ENCODE assay signal across 8 cellular contexts in genomic region chr4:143513314-143514211, GRCh38. TPM values are rescaled to one million over a fixed set of nuclear protein-coding genes. Genes with fewer than 3 reads are reported as not detected.
DNase-seq lines count a peak whose midpoint lies in the region; ATAC-seq, FAIRE-seq and TF ChIP-seq lines count a peak whose summit lies in the region.

SMARCA5 (plus strand) TSS chr4:143513702; CDS start chr4:143513925, 223 bp downstream.

- TF ChIP-seq CTCF in AG04449 (IDR thresholded peaks at IDR 0.05; ENCODE audit: insufficient read depth, low read length, missing control alignments) (no peak), WI38 (IDR thresholded peaks at IDR 0.05; ENCODE audit: low read depth, low read length) (no peak), bronchial epithelial cell (IDR thresholded peaks at IDR 0.05; ENCODE audit: insufficient read depth, low read length, severe bottlenecking) (no peak)

- 0% methylated on average over 86 to 91 of the region's 91 CpGs for WGBS in small intestine, 3 donors

- H3K4me1 ChIP-seq in small intestine (ENCODE audit: control insufficient read depth in 2 of 2, insufficient read depth in 1 of 2, low read depth in 1 of 2, low read length in 1 of 2), result peaks cover 0 to 3% of the 10 kb centered on the region in 2 donors

- H3K4me3 ChIP-seq in AG04449 (ENCODE audit: low read depth, low read length) (peak within 1 kb of the TSS; percentile 91), WI38 (ENCODE audit: low read depth, low read length) (peak within 1 kb of the TSS; percentile 91), bronchial epithelial cell (ENCODE audit: low read depth, low read length) (peak within 1 kb of the TSS; percentile 73), small intestine (ENCODE audit: low read depth in 1 of 2, low read length in 2 of 2) (peak within 1 kb of the TSS; percentile 68 to 94)

- H3K27ac ChIP-seq in small intestine (ENCODE audit: low read depth in 1 of 2, low read length in 1 of 2), result peak within 1 kb of the TSS; percentile 85 to 98

- H3K9me3 ChIP-seq in small intestine (ENCODE audit: control insufficient read depth, low read depth), result no peaks in the 10 kb centered on the region

- ATAC-seq in GM18907 (IDR thresholded peaks at IDR 0.05; ENCODE audit: unreplicated experiment) (peak; percentile 91), HG03159 (IDR thresholded peaks at IDR 0.05; ENCODE audit: unreplicated experiment) (peak; percentile 85)

- FAIRE-seq in bronchial epithelial cell (lab: Jason Lieb, UNC) (peak; percentile 83), small intestine (lab: Jason Lieb, UNC) (peak; percentile 62)

- CTCF ChIA-PET in AG04449 (lab: Yijun Ruan, JAX), result interaction anchor here (1.6 kb wide), 1 partner anchor 18 kb away, joined by 7 read pairs; no protein-coding TSS in a partner anchor

- H3K36me3 ChIP-seq in bronchial epithelial cell (ENCODE audit: control insufficient read depth, insufficient read depth, low read length) (no peaks in the 10 kb centered on the region), small intestine (ENCODE audit: control insufficient read depth in 2 of 2, insufficient read depth in 2 of 2, low read length in 2 of 2) (peaks cover 0 to 2% of the 10 kb centered on the region in 2 donors)

- DNase-seq in AG04449 (ENCODE audit: low read depth, low spot score) (peak; percentile 79), NCI-H2227 treated with DMSO at 0.1 percent for 48 hours (lab: John Stamatoyannopoulos, UW) (peak; percentile 93), bronchial epithelial cell (ENCODE audit: low read depth) (peak; percentile 96), iPS-NIHi11 (ENCODE audit: low spot score) (peak; percentile 95), small intestine (peak; percentile 100)

- H3K27me3 ChIP-seq in bronchial epithelial cell (ENCODE audit: control insufficient read depth, insufficient read depth, low read length) (no peaks in the 10 kb centered on the region), small intestine (ENCODE audit: control insufficient read depth in 2 of 2, insufficient read depth in 2 of 2, low read length in 2 of 2) (no peaks in the 10 kb centered on the region)

- POLR2A ChIA-PET in AG04449 (lab: Yijun Ruan, JAX), result interaction anchor here (0.6 to 1.1 kb wide), 5 partner anchors 11 to 1200 kb away, joined by 3 read pairs; no protein-coding TSS in a partner anchor

RNA-seq across cellular contexts. Expression of gene SMARCA5, which starts in this region (rescaled TPM):
- 25.3 and 27.9 TPM in 2 replicates for total RNA-seq in bronchial epithelial cell
- 10 to 100 TPM; 13.0 to 20.4 (median 14.9) TPM for polyA plus RNA-seq in small intestine

Comparison
In these comparisons a context has a peak if more than half of its experiments do, and no peak if none do; other contexts are left out.
1. Peak in every context shown above with its lines: DNase-seq, ATAC-seq, H3K4me3 ChIP-seq and H3K27ac ChIP-seq.